Comparison of ENCODE assay signal across 1 cellular context in the genomic region with DNA sequence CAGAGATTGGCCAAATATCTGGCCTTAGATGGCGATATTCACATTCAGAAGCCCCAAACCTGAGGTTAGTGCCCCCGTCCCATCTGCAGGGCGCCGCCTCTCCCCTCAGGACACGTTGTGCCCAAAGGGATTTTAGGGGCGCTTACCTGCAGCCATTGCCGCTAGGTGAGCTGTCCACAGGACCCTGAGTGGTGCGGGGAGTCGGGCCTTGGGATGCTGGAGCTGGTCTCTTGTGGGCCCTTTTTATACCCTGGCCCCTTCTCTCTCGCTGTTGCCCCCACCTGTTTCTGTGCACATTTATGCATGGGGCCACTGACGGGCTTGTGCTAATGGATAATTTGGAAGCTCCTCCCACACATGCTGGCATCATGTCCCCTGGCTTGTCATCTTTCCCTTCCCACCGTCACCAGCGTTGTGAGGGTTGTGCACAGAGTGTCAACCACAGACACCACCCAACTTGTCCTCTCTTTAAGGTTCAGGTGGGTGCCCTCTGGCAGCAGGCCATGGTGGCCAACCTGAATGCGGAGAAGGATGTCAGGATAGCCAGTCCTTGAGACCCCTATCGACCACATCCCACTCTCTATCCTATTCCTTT.
TF ChIP-seq lines count a peak whose summit lies in the region.

TSS of gene CSHL1 (minus strand) at position 218 of the 595 bp plus-strand sequence. CDS start at position 156, 62 bp downstream.

TF ChIP-seq in GM23338, 12 proteins besides CTCF, POLR2A, EP300 and RAD21:
- TF ChIP-seq, protein P1, sequence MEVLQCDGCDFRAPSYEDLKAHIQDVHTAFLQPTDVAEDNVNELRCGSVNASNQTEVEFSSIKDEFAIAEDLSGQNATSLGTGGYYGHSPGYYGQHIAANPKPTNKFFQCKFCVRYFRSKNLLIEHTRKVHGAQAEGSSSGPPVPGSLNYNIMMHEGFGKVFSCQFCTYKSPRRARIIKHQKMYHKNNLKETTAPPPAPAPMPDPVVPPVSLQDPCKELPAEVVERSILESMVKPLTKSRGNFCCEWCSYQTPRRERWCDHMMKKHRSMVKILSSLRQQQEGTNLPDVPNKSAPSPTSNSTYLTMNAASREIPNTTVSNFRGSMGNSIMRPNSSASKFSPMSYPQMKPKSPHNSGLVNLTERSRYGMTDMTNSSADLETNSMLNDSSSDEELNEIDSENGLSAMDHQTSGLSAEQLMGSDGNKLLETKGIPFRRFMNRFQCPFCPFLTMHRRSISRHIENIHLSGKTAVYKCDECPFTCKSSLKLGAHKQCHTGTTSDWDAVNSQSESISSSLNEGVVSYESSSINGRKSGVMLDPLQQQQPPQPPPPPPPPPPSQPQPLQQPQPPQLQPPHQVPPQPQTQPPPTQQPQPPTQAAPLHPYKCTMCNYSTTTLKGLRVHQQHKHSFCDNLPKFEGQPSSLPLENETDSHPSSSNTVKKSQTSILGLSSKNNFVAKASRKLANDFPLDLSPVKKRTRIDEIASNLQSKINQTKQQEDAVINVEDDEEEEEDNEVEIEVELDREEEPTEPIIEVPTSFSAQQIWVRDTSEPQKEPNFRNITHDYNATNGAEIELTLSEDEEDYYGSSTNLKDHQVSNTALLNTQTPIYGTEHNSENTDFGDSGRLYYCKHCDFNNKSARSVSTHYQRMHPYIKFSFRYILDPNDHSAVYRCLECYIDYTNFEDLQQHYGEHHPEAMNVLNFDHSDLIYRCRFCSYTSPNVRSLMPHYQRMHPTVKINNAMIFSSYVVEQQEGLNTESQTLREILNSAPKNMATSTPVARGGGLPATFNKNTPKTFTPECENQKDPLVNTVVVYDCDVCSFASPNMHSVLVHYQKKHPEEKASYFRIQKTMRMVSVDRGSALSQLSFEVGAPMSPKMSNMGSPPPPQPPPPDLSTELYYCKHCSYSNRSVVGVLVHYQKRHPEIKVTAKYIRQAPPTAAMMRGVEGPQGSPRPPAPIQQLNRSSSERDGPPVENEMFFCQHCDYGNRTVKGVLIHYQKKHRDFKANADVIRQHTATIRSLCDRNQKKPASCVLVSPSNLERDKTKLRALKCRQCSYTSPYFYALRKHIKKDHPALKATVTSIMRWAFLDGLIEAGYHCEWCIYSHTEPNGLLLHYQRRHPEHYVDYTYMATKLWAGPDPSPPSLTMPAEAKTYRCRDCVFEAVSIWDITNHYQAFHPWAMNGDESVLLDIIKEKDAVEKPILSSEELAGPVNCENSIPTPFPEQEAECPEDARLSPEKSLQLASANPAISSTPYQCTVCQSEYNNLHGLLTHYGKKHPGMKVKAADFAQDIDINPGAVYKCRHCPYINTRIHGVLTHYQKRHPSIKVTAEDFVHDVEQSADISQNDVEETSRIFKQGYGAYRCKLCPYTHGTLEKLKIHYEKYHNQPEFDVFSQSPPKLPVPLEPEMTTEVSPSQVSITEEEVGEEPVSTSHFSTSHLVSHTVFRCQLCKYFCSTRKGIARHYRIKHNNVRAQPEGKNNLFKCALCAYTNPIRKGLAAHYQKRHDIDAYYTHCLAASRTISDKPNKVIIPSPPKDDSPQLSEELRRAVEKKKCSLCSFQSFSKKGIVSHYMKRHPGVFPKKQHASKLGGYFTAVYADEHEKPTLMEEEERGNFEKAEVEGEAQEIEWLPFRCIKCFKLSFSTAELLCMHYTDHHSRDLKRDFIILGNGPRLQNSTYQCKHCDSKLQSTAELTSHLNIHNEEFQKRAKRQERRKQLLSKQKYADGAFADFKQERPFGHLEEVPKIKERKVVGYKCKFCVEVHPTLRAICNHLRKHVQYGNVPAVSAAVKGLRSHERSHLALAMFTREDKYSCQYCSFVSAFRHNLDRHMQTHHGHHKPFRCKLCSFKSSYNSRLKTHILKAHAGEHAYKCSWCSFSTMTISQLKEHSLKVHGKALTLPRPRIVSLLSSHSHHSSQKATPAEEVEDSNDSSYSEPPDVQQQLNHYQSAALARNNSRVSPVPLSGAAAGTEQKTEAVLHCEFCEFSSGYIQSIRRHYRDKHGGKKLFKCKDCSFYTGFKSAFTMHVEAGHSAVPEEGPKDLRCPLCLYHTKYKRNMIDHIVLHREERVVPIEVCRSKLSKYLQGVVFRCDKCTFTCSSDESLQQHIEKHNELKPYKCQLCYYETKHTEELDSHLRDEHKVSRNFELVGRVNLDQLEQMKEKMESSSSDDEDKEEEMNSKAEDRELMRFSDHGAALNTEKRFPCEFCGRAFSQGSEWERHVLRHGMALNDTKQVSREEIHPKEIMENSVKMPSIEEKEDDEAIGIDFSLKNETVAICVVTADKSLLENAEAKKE (CRISPR knock-in tag; IDR thresholded peaks at IDR 0.05): no peak
- TF ChIP-seq ZNF331 (CRISPR knock-in tag; IDR thresholded peaks at IDR 0.05; ENCODE audit: low read depth) (no peak), NANOG (IDR thresholded peaks at IDR 0.05; ENCODE audit: borderline replicate concordance) (no peak), JUNB (IDR thresholded peaks at IDR 0.05; ENCODE audit: unreplicated experiment) (no peak), ETS1 (IDR thresholded peaks at IDR 0.05) (no peak), CREB1 (CRISPR knock-in tag; IDR thresholded peaks at IDR 0.05; ENCODE audit: low read depth) (no peak), ZNF114 (CRISPR knock-in tag; IDR thresholded peaks at IDR 0.05) (no peak), EZH2 (IDR thresholded peaks at IDR 0.05; ENCODE audit: low read depth, unreplicated experiment) (no peak), EZH2phosphoT487 (IDR thresholded peaks at IDR 0.05; ENCODE audit: unreplicated experiment) (no peak), STAT1 (IDR thresholded peaks at IDR 0.05; ENCODE audit: unreplicated experiment) (no peak), POLR2AphosphoS5 (IDR thresholded peaks at IDR 0.05; ENCODE audit: low read depth) (no peak)
- TF ChIP-seq, protein P2, sequence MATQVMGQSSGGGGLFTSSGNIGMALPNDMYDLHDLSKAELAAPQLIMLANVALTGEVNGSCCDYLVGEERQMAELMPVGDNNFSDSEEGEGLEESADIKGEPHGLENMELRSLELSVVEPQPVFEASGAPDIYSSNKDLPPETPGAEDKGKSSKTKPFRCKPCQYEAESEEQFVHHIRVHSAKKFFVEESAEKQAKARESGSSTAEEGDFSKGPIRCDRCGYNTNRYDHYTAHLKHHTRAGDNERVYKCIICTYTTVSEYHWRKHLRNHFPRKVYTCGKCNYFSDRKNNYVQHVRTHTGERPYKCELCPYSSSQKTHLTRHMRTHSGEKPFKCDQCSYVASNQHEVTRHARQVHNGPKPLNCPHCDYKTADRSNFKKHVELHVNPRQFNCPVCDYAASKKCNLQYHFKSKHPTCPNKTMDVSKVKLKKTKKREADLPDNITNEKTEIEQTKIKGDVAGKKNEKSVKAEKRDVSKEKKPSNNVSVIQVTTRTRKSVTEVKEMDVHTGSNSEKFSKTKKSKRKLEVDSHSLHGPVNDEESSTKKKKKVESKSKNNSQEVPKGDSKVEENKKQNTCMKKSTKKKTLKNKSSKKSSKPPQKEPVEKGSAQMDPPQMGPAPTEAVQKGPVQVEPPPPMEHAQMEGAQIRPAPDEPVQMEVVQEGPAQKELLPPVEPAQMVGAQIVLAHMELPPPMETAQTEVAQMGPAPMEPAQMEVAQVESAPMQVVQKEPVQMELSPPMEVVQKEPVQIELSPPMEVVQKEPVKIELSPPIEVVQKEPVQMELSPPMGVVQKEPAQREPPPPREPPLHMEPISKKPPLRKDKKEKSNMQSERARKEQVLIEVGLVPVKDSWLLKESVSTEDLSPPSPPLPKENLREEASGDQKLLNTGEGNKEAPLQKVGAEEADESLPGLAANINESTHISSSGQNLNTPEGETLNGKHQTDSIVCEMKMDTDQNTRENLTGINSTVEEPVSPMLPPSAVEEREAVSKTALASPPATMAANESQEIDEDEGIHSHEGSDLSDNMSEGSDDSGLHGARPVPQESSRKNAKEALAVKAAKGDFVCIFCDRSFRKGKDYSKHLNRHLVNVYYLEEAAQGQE (IDR thresholded peaks at IDR 0.05; ENCODE audit: unreplicated experiment): no peak
